Comparison of ENCODE assay signal across 8 cellular contexts in genomic region chr5:79513519-79514390, GRCh38. TPM values are rescaled to one million over a fixed set of nuclear protein-coding genes. Genes with fewer than 3 reads are reported as not detected.
DNase-seq lines count a peak whose midpoint lies in the region; ATAC-seq, FAIRE-seq and TF ChIP-seq lines count a peak whose summit lies in the region.

Gene HOMER1, minus strand, starts transcription at chr5:79514134. Its CDS starts 1,360 bp downstream, at chr5:79512774.

- BruUV-seq in endothelial cell of umbilical vein (replicated peaks; lab: Mats Ljungman, UMichigan): no TSS peak

- H4K20me1 ChIP-seq in endothelial cell of umbilical vein (replicated peaks; ENCODE audit: control insufficient read depth, extremely low read depth, insufficient read depth, low read length): no peaks in the 10 kb centered on the region

- H2AFZ ChIP-seq in endothelial cell of umbilical vein (ENCODE audit: low read depth, low read length): peak within 1 kb of the TSS; percentile 67

- peak within 1 kb of the TSS; percentile 81 for H3K9ac ChIP-seq in endothelial cell of umbilical vein (replicated peaks; ENCODE audit: extremely low read depth, insufficient read depth, low read length)

- H3K4me1 ChIP-seq in endothelial cell of umbilical vein (ENCODE audit: control insufficient read depth, extremely low read depth, insufficient read depth, low read length) (peaks cover 23% of the 10 kb centered on the region), mucosa of descending colon (ENCODE audit: low read depth) (no peaks in the 10 kb centered on the region)

- dilution Hi-C loops in endothelial cell of umbilical vein (cut with MboI; ENCODE audit: extremely low pct_ligation_motif_present, low sequenced_read_pairs): no loop called here

- ATAC-seq in GM19351 (IDR thresholded peaks at IDR 0.05; ENCODE audit: unreplicated experiment): peak; percentile 57
- peak; percentile 61 for ATAC-seq in HG03460 (IDR thresholded peaks at IDR 0.05; ENCODE audit: unreplicated experiment)
- peak; percentile 88 for ATAC-seq in mucosa of descending colon

- CTCF ChIA-PET in endothelial cell of umbilical vein (lab: Charles Lee): interaction anchor here (0.6 to 2.6 kb wide), 7 partner anchors 12 to 1768 kb away, joined by 3 to 12 read pairs (median 3); no protein-coding TSS in a partner anchor

- peak within 1 kb of the TSS; percentile 86 for H3K4me2 ChIP-seq in endothelial cell of umbilical vein (ENCODE audit: insufficient read depth, low read length)

- H3K4me3 ChIP-seq in endothelial cell of umbilical vein (replicated peaks in 1 of 3; ENCODE audit: insufficient read depth in 1 of 3, low read depth in 1 of 3, low read length in 3 of 3) (peak within 1 kb of the TSS; percentile 80 to 89 (median 87)), mucosa of descending colon (peak within 1 kb of the TSS; percentile 63)

- TF ChIP-seq CTCF in endothelial cell of umbilical vein (IDR thresholded peaks at IDR 0.05; ENCODE audit: extremely low read depth in 1 of 2, insufficient read depth in 1 of 2, low read depth in 1 of 2, low read length in 2 of 2) (peak in 1 of 2 donors; percentile 11), mucosa of descending colon (IDR thresholded peaks at IDR 0.05) (no peak)

- DNase-seq in CD1c-positive myeloid dendritic cell (ENCODE audit: extremely low spot score) (peak; percentile 83), NOMO-1 treated with DMSO at 0.1 percent for 48 hours (lab: John Stamatoyannopoulos, UW; ENCODE audit: unreplicated experiment) (peak; percentile 37), activated T-cell treated with anti-CD3 and anti-CD28 coated beads for 1 hour (ENCODE audit: low read depth) (peak; percentile 57), endothelial cell of umbilical vein (ENCODE audit: low read depth, low spot score) (peak; percentile 83), mucosa of descending colon (peak; percentile 70 to 85 (median 79))
- peak; percentile 66 for DNase-seq in stimulated activated CD8-positive, alpha-beta memory T cell treated with anti-CD3 and anti-CD28 coated beads, Interleukin-4, amount 100 ng/mL, for 24 hours (ENCODE audit: low read depth)

- H3K9me3 ChIP-seq in endothelial cell of umbilical vein (replicated peaks; ENCODE audit: control insufficient read depth, insufficient read depth, low read length): no peaks in the 10 kb centered on the region
- H3K9me3 ChIP-seq in mucosa of descending colon: no peaks in the 10 kb centered on the region

- no peak for FAIRE-seq in endothelial cell of umbilical vein (lab: Jason Lieb, UNC)

- H3K27ac ChIP-seq in endothelial cell of umbilical vein (ENCODE audit: insufficient read depth, low read depth, low read length): peak within 1 kb of the TSS; percentile 68

- peaks cover 0 to 2% of the 10 kb centered on the region in 2 experiments for H3K27me3 ChIP-seq in endothelial cell of umbilical vein (ENCODE audit: control insufficient read depth in 2 of 2, insufficient read depth in 2 of 2, low read length in 2 of 2)

- H3K36me3 ChIP-seq in endothelial cell of umbilical vein (ENCODE audit: control insufficient read depth in 2 of 2, extremely low read depth in 1 of 2, insufficient read depth in 2 of 2, low read length in 2 of 2) (no peaks in the 10 kb centered on the region), mucosa of descending colon (ENCODE audit: low read depth) (no peaks in the 10 kb centered on the region)

- intact Hi-C loops in endothelial cell of umbilical vein (cut with micrococcal nuclease) (loop anchor here (1.0 to 10.0 kb wide), 7 partner anchors 99 to 1151 kb away; partner anchors contain the start of genes ARSB, JMY, SCAMP1 and SERINC5), mucosa of descending colon (cut with DNase I, micrococcal nuclease) (no loop called here)

- TF ChIP-seq POLR2A in endothelial cell of umbilical vein (IDR thresholded peaks at IDR 0.05; ENCODE audit: low read depth, low read length): peak; percentile 59

- H3K79me2 ChIP-seq in endothelial cell of umbilical vein (ENCODE audit: control insufficient read depth, insufficient read depth, low read length): no peaks in the 10 kb centered on the region

- no peaks in the 10 kb centered on the region for H3K9me1 ChIP-seq in endothelial cell of umbilical vein (replicated peaks; ENCODE audit: control insufficient read depth, extremely low read depth, insufficient read depth, low read length)

- POLR2A ChIA-PET in endothelial cell of umbilical vein (lab: Charles Lee): interaction anchor here (1.0 kb wide), 1 partner anchor 22 kb away, joined by 3 read pairs; no protein-coding TSS in a partner anchor

TF ChIP-seq in endothelial cell of umbilical vein, 7 proteins besides CTCF, POLR2A, EP300 and RAD21:
- TF ChIP-seq MYC (IDR thresholded peaks at IDR 0.05; ENCODE audit: low read depth, low read length): no peak
- no peak for TF ChIP-seq EZH2 (IDR thresholded peaks at IDR 0.05; ENCODE audit: borderline replicate concordance, low read depth, low read length, severe bottlenecking)
- TF ChIP-seq POLR2AphosphoS5 (IDR thresholded peaks at IDR 0.05; ENCODE audit: insufficient read depth, low read depth, low read length): peak; percentile 18
- no peak for TF ChIP-seq GATA2 (IDR thresholded peaks at IDR 0.05; ENCODE audit: insufficient read depth, insufficient read length, low read depth, low read length)
- TF ChIP-seq MAX (IDR thresholded peaks at IDR 0.05; ENCODE audit: insufficient read depth, insufficient read length): peak; percentile 21
- no peak for TF ChIP-seq JUN (IDR thresholded peaks at IDR 0.05; ENCODE audit: borderline replicate concordance, insufficient read depth, insufficient read length, low read depth)
- TF ChIP-seq FOS (IDR thresholded peaks at IDR 0.05; ENCODE audit: borderline replicate concordance, insufficient read depth, low read length): no peak

RNA-seq across cellular contexts. Expression of gene HOMER1, which starts in this region (rescaled TPM):
- 3.9 and 4.2 TPM in 2 replicates for total RNA-seq in endothelial cell of umbilical vein
- 0.41 and 0.57 TPM in 2 replicates for polyA plus RNA-seq in endothelial cell of umbilical vein
- 0.54 and 0.84 TPM in 2 replicates for polyA plus RNA-seq in endothelial cell of umbilical vein (2011; cell fraction: cytosol; rRNA removed)
- polyA plus RNA-seq in endothelial cell of umbilical vein (2011; cell fraction: nucleus; rRNA removed): 0.63 and 1.1 TPM in 2 replicates
- polyA plus RNA-seq in endothelial cell of umbilical vein (2012): 3.2 and 4.5 TPM in 2 replicates
- polyA minus RNA-seq in endothelial cell of umbilical vein: 1.2 and 2.4 TPM in 2 replicates
- 1.7 TPM for polyA minus RNA-seq in endothelial cell of umbilical vein (2011; cell fraction: cytosol; rRNA and poly(A)+ RNA removed)
- polyA minus RNA-seq in endothelial cell of umbilical vein (2011; cell fraction: nucleus; rRNA and poly(A)+ RNA removed): 3.2 and 3.3 TPM in 2 replicates
- total RNA-seq in mucosa of descending colon: 1 to 10 TPM; 1.1 to 7.4 (median 2.2) TPM

Comparison
In these comparisons a context has a peak if more than half of its experiments do, and no peak if none do; other contexts are left out.
1. Peak in every context shown above with its lines: DNase-seq, ATAC-seq, H3K4me3 ChIP-seq and H3K27ac ChIP-seq.